ENCODE assay signal across 9 cellular contexts in the genomic region with DNA sequence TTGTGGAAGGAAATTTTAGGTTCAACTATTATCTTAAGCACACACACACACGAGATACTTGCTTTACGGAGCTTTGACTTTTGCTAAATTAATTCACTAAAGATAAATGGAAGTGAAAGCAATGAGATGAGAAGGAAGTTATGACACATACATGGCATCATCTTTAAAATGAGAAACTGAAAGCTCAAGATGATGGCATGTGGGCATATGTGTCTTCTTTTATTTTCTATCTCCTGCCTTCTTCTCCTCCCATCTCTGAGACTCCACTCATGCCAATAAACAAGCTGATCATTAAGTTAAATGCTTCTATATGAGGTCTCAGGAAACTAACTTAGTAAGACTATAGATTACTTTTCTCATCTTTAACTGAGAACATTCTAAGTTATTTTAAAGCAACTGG.
DNase-seq lines count a peak whose midpoint lies in the region; ATAC-seq and TF ChIP-seq lines count a peak whose summit lies in the region.
"Had no signal": no experiment of that assay in that cellular context is flagged by ENCODE, and none has a peak within 500 bp of the region (broad histone marks: within the 10 kb centered on the region; RNA-seq: fewer than 3 reads in every experiment).

No MANE protein-coding gene starts in this region.

- H3K27ac Mint-ChIP-seq in T-helper 2 cell treated with Interferon-gamma antibody and Interleukin-4, amounts not matched to agents 5 μg/mL and 100 μg/mL, for 36 hours: peak overlapping the region; percentile 95
- no peak overlapping the region for H3K27ac Mint-ChIP-seq in progenitor cell of endocrine pancreas
- H3K27ac Mint-ChIP-seq in nephron progenitor cell: no peak overlapping the region

- WGBS in lower leg skin, 2 donors: 44 to 54% methylated on average over 2 of the region's 2 CpGs

- ATAC-seq in activated CD4-positive, CD25-positive, alpha-beta regulatory T cell treated with anti-CD3 and anti-CD28 coated beads, Interleukin-2, amount 50 U/mL, for 24 hours: peak; percentile 91 to 94
- peak; percentile 67 for ATAC-seq in HG02943 (IDR thresholded peaks at IDR 0.05; ENCODE audit: low read depth, unreplicated experiment)
- no peak for ATAC-seq in gastrocnemius medialis

- H3K4me3 ChIP-seq in gastrocnemius medialis (no peak overlapping the region), lower leg skin (ENCODE audit: low read depth, poor library complexity, severe bottlenecking) (no peak overlapping the region)

- no peaks in the 10 kb centered on the region for H3K9me3 ChIP-seq in gastrocnemius medialis

- no peaks in the 10 kb centered on the region for H3K9me3 Mint-ChIP-seq in T-helper 2 cell treated with Interferon-gamma antibody and Interleukin-4, amounts not matched to agents 5 μg/mL and 100 μg/mL, for 36 hours
- H3K9me3 Mint-ChIP-seq in progenitor cell of endocrine pancreas (ENCODE audit: low read depth) (no peaks in the 10 kb centered on the region), nephron progenitor cell (no peaks in the 10 kb centered on the region)

- H3K27me3 Mint-ChIP-seq in T-helper 2 cell treated with Interferon-gamma antibody and Interleukin-4, amounts not matched to agents 5 μg/mL and 100 μg/mL, for 36 hours (ENCODE audit: low read depth): no peaks in the 10 kb centered on the region
- no peaks in the 10 kb centered on the region for H3K27me3 Mint-ChIP-seq in progenitor cell of endocrine pancreas
- no peaks in the 10 kb centered on the region for H3K27me3 Mint-ChIP-seq in nephron progenitor cell (ENCODE audit: low read depth, poor library complexity)

- in situ Hi-C loops in gastrocnemius medialis (cut with MboI; ENCODE audit: low sequenced_read_pairs in 4 of 4): no loop called here

- no peaks in the 10 kb centered on the region for H3K36me3 ChIP-seq in gastrocnemius medialis

- no peaks in the 10 kb centered on the region for H3K36me3 Mint-ChIP-seq in T-helper 2 cell treated with Interferon-gamma antibody and Interleukin-4, amounts not matched to agents 5 μg/mL and 100 μg/mL, for 36 hours (ENCODE audit: low read depth)
- no peaks in the 10 kb centered on the region for H3K36me3 Mint-ChIP-seq in progenitor cell of endocrine pancreas (ENCODE audit: insufficient read depth)
- no peaks in the 10 kb centered on the region for H3K36me3 Mint-ChIP-seq in nephron progenitor cell (ENCODE audit: low read depth)

- TF ChIP-seq POLR2A in gastrocnemius medialis (IDR thresholded peaks at IDR 0.05): no peak
- TF ChIP-seq POLR2A in lower leg skin (IDR thresholded peaks at IDR 0.05): no peak

- H3K4me3 Mint-ChIP-seq in T-helper 2 cell treated with Interferon-gamma antibody and Interleukin-4, amounts not matched to agents 5 μg/mL and 100 μg/mL, for 36 hours: peak overlapping the region; percentile 81
- no peak overlapping the region for H3K4me3 Mint-ChIP-seq in progenitor cell of endocrine pancreas (ENCODE audit: low read depth)
- no peak overlapping the region for H3K4me3 Mint-ChIP-seq in nephron progenitor cell

- TF ChIP-seq CTCF in gastrocnemius medialis (IDR thresholded peaks at IDR 0.05 in 4 of 5, conservative IDR thresholded peaks at IDR 0.05 in 1 of 5): no peak
- no peak for TF ChIP-seq CTCF in progenitor cell of endocrine pancreas (IDR thresholded peaks at IDR 0.05; ENCODE audit: unreplicated experiment)
- no peak for TF ChIP-seq CTCF in lower leg skin (IDR thresholded peaks at IDR 0.05)
- TF ChIP-seq CTCF in nephron progenitor cell (IDR thresholded peaks at IDR 0.05): no peak

- DNase-seq in activated CD4-positive, CD25-positive, alpha-beta regulatory T cell treated with anti-CD3 and anti-CD28 coated beads, Interleukin-2, amount 50 U/mL, for 72 hours: no peak
- no peak for DNase-seq in T-helper 2 cell treated with Interferon-gamma antibody and Interleukin-4, amounts not matched to agents 5 μg/mL and 100 μg/mL, for 36 hours (ENCODE audit: low spot score)
- DNase-seq in gastrocnemius medialis (no peak), progenitor cell of endocrine pancreas (ENCODE audit: low spot score, unreplicated experiment) (no peak), lower leg skin (ENCODE audit: low spot score in 2 of 2) (no peak), nephron progenitor cell (no peak)

- H3K27me3 ChIP-seq in gastrocnemius medialis: no peaks in the 10 kb centered on the region

- H3K27ac ChIP-seq in gastrocnemius medialis: peak overlapping the region in 3 of 4 donors; percentile 4 to 15 (median 8)
- H3K27ac ChIP-seq: 22Rv1 had no signal

- H3K4me1 Mint-ChIP-seq in T-helper 2 cell treated with Interferon-gamma antibody and Interleukin-4, amounts not matched to agents 5 μg/mL and 100 μg/mL, for 36 hours (ENCODE audit: low read depth): peaks cover 23% of the 10 kb centered on the region
- H3K4me1 Mint-ChIP-seq in progenitor cell of endocrine pancreas (ENCODE audit: low read depth) (peaks cover 7% of the 10 kb centered on the region), nephron progenitor cell (peaks cover 16% of the 10 kb centered on the region)

- H3K4me1 ChIP-seq in gastrocnemius medialis: peaks cover 70 to 75% of the 10 kb centered on the region in 2 donors

- intact Hi-C loops in gastrocnemius medialis (cut with DNase I; ENCODE audit: low total_unique reads) (loop anchor here (5.0 kb wide), 1 partner anchor 62 kb away; no protein-coding TSS in a partner anchor), lower leg skin (cut with DNase I; ENCODE audit: low total_unique reads) (no loop called here)

Comparison
In these comparisons a context has a peak if more than half of its experiments do, and no peak if none do; other contexts are left out.
1. ATAC-seq: peak in activated CD4-positive, CD25-positive, alpha-beta regulatory T cell treated with anti-CD3 and anti-CD28 coated beads, Interleukin-2, amount 50 U/mL, for 24 hours (2 of 2) and HG02943 (single experiment); none in gastrocnemius medialis (0 of 2).